25 cellular contexts compared by ENCODE assay signal in genomic region chr4:105837037-105837436, GRCh38. TPM values are rescaled to one million over a fixed set of nuclear protein-coding genes. Genes with fewer than 3 reads are reported as not detected.
DNase-seq lines count a peak whose midpoint lies in the region; ATAC-seq, FAIRE-seq and TF ChIP-seq lines count a peak whose summit lies in the region.
"Had no signal": no experiment of that assay in that cellular context is flagged by ENCODE, and none has a peak within 500 bp of the region (broad histone marks: within the 10 kb centered on the region; RNA-seq: fewer than 3 reads in every experiment).

No MANE protein-coding gene starts in this region.

- H3K4me1 Mint-ChIP-seq in activated T-helper 17 cell treated with anti-CD3 and anti-CD28 coated beads, Interleukin-2, amount 50 U/mL, for 72 hours, result no peaks in the 10 kb centered on the region
- H3K4me1 Mint-ChIP-seq in effector memory CD8-positive, alpha-beta T cell (ENCODE audit: low read depth in 2 of 2), result peaks cover 0 to 3% of the 10 kb centered on the region in 2 donors
- H3K4me1 Mint-ChIP-seq: CD4-positive, alpha-beta memory T cell had no signal

- in situ Hi-C loops in HepG2 (cut with HindIII; ENCODE audit: extremely low pct_ligation_motif_present, low pct_unique_long_range_greater_than_20kb), result no loop called here

- H3K27me3 ChIP-seq in HepG2 (ENCODE audit: control insufficient read depth in 1 of 2, insufficient read depth in 2 of 2, low read length in 2 of 2), result no peaks in the 10 kb centered on the region
- no peaks in the 10 kb centered on the region for H3K27me3 ChIP-seq in right lobe of liver
- H3K27me3 ChIP-seq in osteoblast (ENCODE audit: insufficient read depth, low read length), result no peaks in the 10 kb centered on the region
- no peaks in the 10 kb centered on the region for H3K27me3 ChIP-seq in small intestine (ENCODE audit: control insufficient read depth in 2 of 2, insufficient read depth in 2 of 2, low read length in 2 of 2)

- H3K79me2 ChIP-seq in HepG2 (ENCODE audit: insufficient read depth, low read length), result no peaks in the 10 kb centered on the region
- no peaks in the 10 kb centered on the region for H3K79me2 ChIP-seq in osteoblast (ENCODE audit: insufficient read depth, low read length)

- no peak for FAIRE-seq in HepG2 (lab: Jason Lieb, UNC)
- no peak for FAIRE-seq in small intestine (lab: Jason Lieb, UNC)
- FAIRE-seq: A549, GM12891, H1 had no signal

- no peak overlapping the region for H3K27ac Mint-ChIP-seq in activated T-helper 17 cell treated with anti-CD3 and anti-CD28 coated beads, Interleukin-2, amount 50 U/mL, for 72 hours
- no peak overlapping the region for H3K27ac Mint-ChIP-seq in effector memory CD8-positive, alpha-beta T cell
- H3K27ac Mint-ChIP-seq: CD4-positive, alpha-beta memory T cell had no signal

- no peak overlapping the region for H3K4me3 Mint-ChIP-seq in activated T-helper 17 cell treated with anti-CD3 and anti-CD28 coated beads, Interleukin-2, amount 50 U/mL, for 72 hours
- H3K4me3 Mint-ChIP-seq in effector memory CD8-positive, alpha-beta T cell, result no peak overlapping the region
- H3K4me3 Mint-ChIP-seq: CD4-positive, alpha-beta memory T cell had no signal

- ATAC-seq in HepG2, result no peak
- ATAC-seq in right lobe of liver, result no peak
- no peak for ATAC-seq in activated T-helper 17 cell treated with anti-CD3 and anti-CD28 coated beads, Interleukin-2, amount 50 U/mL, for 72 hours (replicated peaks)
- ATAC-seq in effector memory CD8-positive, alpha-beta T cell (replicated peaks), result no peak
- ATAC-seq: A549 had no signal

- no peak for TF ChIP-seq RAD21 in HepG2 (CRISPR knock-in tag; IDR thresholded peaks at IDR 0.05)

- CTCF ChIA-PET in HepG2 (lab: Yijun Ruan, JAX; ENCODE audit: low intra/inter-chr PET ratio, low total read pairs), result no interaction called here

- H3K4me3 ChIP-seq in HepG2 (replicated peaks in 1 of 3; ENCODE audit: insufficient read depth in 1 of 3, low read depth in 2 of 3, low read length in 3 of 3) (no peak overlapping the region), right lobe of liver (no peak overlapping the region), osteoblast (ENCODE audit: insufficient read depth, low read length) (no peak overlapping the region), small intestine (ENCODE audit: low read depth in 1 of 2, low read length in 2 of 2) (no peak overlapping the region)
- H3K4me3 ChIP-seq: A549, GM23248 had no signal

- no peaks in the 10 kb centered on the region for H3K9me3 Mint-ChIP-seq in activated T-helper 17 cell treated with anti-CD3 and anti-CD28 coated beads, Interleukin-2, amount 50 U/mL, for 72 hours
- no peaks in the 10 kb centered on the region for H3K9me3 Mint-ChIP-seq in effector memory CD8-positive, alpha-beta T cell

- H3K36me3 ChIP-seq in HepG2 (replicated peaks in 1 of 2; ENCODE audit: control insufficient read depth in 1 of 2, insufficient read depth in 2 of 2, low read length in 2 of 2) (no peaks in the 10 kb centered on the region), right lobe of liver (no peaks in the 10 kb centered on the region), osteoblast (ENCODE audit: insufficient read depth, low read length) (no peaks in the 10 kb centered on the region), small intestine (ENCODE audit: control insufficient read depth in 2 of 2, insufficient read depth in 2 of 2, low read length in 2 of 2) (peaks cover 0 to 2% of the 10 kb centered on the region in 2 donors)

- no peak overlapping the region for H3K9ac ChIP-seq in HepG2 (ENCODE audit: insufficient read depth, low read depth, low read length)
- H3K9ac ChIP-seq: GM23248 had no signal

- H3K27ac ChIP-seq in HepG2 (ENCODE audit: extremely low read length, insufficient read depth, low read length), result no peak overlapping the region
- H3K27ac ChIP-seq in right lobe of liver, result no peak overlapping the region
- no peak overlapping the region for H3K27ac ChIP-seq in osteoblast (ENCODE audit: low read depth, low read length)
- H3K27ac ChIP-seq in small intestine (ENCODE audit: low read depth in 1 of 2, low read length in 1 of 2), result no peak overlapping the region
- H3K27ac ChIP-seq: A549, GM23248 had no signal

- H3K4me1 ChIP-seq in HepG2 (ENCODE audit: insufficient read depth, low read length) (0 out of 2 replicates have a peak, but pooled peaks cover 6% of the 10 kb centered on the region), right lobe of liver (no peaks in the 10 kb centered on the region), osteoblast (ENCODE audit: insufficient read depth, low read length) (no peaks in the 10 kb centered on the region), small intestine (ENCODE audit: control insufficient read depth in 2 of 2, insufficient read depth in 1 of 2, low read depth in 1 of 2, low read length in 1 of 2) (no peaks in the 10 kb centered on the region)
- H3K4me1 ChIP-seq: A549 had no signal

- no TSS peak for BruUV-seq in HepG2 (replicated peaks; lab: Mats Ljungman, UMichigan)

- TF ChIP-seq EP300 in HepG2 (IDR thresholded peaks at IDR 0.05; ENCODE audit: low read depth in 2 of 2, low read length in 2 of 2) (no peak), HepG2 (CRISPR knock-in tag; IDR thresholded peaks at IDR 0.05; ENCODE audit: borderline replicate concordance) (no peak)

- H2AFZ ChIP-seq in HepG2 (ENCODE audit: low read length) (no peak overlapping the region), osteoblast (ENCODE audit: low read length) (no peak overlapping the region)
- H2AFZ ChIP-seq: GM23248 had no signal

- DNase-seq in HepG2 (ENCODE audit: low spot score) (no peak), right lobe of liver (no peak), NCI-H226 (peak; percentile 28), osteoblast (ENCODE audit: insufficient read length, low spot score, missing footprints) (peak; percentile 52), small intestine (peak; percentile 20), NCI-H446 treated with DMSO at 0.1 percent for 48 hours (lab: John Stamatoyannopoulos, UW) (no peak)
- no peak for DNase-seq in effector memory CD8-positive, alpha-beta T cell
- DNase-seq: 8988T; ACHN; C1 segment of cervical spinal cord; CD4-positive, alpha-beta memory T cell; COR-L47; DMS153; DMS79 treated with DMSO at 0.1 percent for 48 hours; GF-D8; GM23248; H7; HCEC 1CT had no signal

- intact Hi-C loops in HepG2 (cut with micrococcal nuclease; ENCODE audit: unreplicated experiment), result no loop called here
- intact Hi-C loops in right lobe of liver (cut with DNase I), result no loop called here

- TF ChIP-seq POLR2A in HepG2 (IDR thresholded peaks at IDR 0.05; ENCODE audit: insufficient read depth in 1 of 2, low read depth in 2 of 2, low read length in 2 of 2) (no peak), right lobe of liver (IDR thresholded peaks at IDR 0.05) (no peak)

- WGBS in HepG2 (ENCODE audit: low lambda C conversion rate), result 90% methylated on average over 2 of the region's 2 CpGs
- WGBS in right lobe of liver (ENCODE audit: insufficient coverage, low coverage, low lambda C conversion rate, missing lambda C conversion rate), result 79% methylated on average over 2 of the region's 2 CpGs
- WGBS in small intestine, 3 donors, result 52 to 84% (median 72%) methylated on average over 2 of the region's 2 CpGs

- H3K27me3 Mint-ChIP-seq in activated T-helper 17 cell treated with anti-CD3 and anti-CD28 coated beads, Interleukin-2, amount 50 U/mL, for 72 hours, result no peaks in the 10 kb centered on the region
- no peaks in the 10 kb centered on the region for H3K27me3 Mint-ChIP-seq in effector memory CD8-positive, alpha-beta T cell
- H3K27me3 Mint-ChIP-seq: CD4-positive, alpha-beta memory T cell had no signal

- POLR2A ChIA-PET in HepG2 (lab: Yijun Ruan, JAX), result no interaction called here

- H3K9me3 ChIP-seq in HepG2 (ENCODE audit: low read length) (no peaks in the 10 kb centered on the region), right lobe of liver (no peaks in the 10 kb centered on the region), osteoblast (ENCODE audit: low read depth, low read length) (no peaks in the 10 kb centered on the region), small intestine (ENCODE audit: control insufficient read depth, low read depth) (no peaks in the 10 kb centered on the region)
- H3K9me3 ChIP-seq: A549 had no signal

- no peaks in the 10 kb centered on the region for H3K36me3 Mint-ChIP-seq in activated T-helper 17 cell treated with anti-CD3 and anti-CD28 coated beads, Interleukin-2, amount 50 U/mL, for 72 hours (ENCODE audit: low read depth)
- H3K36me3 Mint-ChIP-seq in effector memory CD8-positive, alpha-beta T cell (ENCODE audit: insufficient read depth), result no peaks in the 10 kb centered on the region

- H4K20me1 ChIP-seq in HepG2 (ENCODE audit: insufficient read depth, low read length), result no peaks in the 10 kb centered on the region
- H4K20me1 ChIP-seq in osteoblast (ENCODE audit: insufficient read depth, low read length), result no peaks in the 10 kb centered on the region

- H3K4me2 ChIP-seq in HepG2 (ENCODE audit: low read depth, low read length) (no peak overlapping the region), osteoblast (ENCODE audit: insufficient read depth, low read length) (no peak overlapping the region)
- H3K4me2 ChIP-seq: A549 had no signal

- TF ChIP-seq CTCF in HepG2 (CRISPR knock-in tag; IDR thresholded peaks at IDR 0.05) (no peak), right lobe of liver (IDR thresholded peaks at IDR 0.05) (no peak), osteoblast (IDR thresholded peaks at IDR 0.05; ENCODE audit: extremely low read depth, low read depth, low read length) (no peak)

RNA-seq across cellular contexts. Expression of gene NPNT, which starts 58.2 kb away (rescaled TPM):
- total RNA-seq in HepG2 (2016; rRNA removed; fragmentation: Illumina TruSeq; extraction: Trizol), result 10.0 and 19.1 TPM in 2 replicates
- 3.6 and 3.7 TPM in 2 replicates for total RNA-seq in HepG2 (2016; cell fraction: cytosol; rRNA removed; fragmentation: Illumina TruSeq; extraction: Trizol; ENCODE audit: low read depth)
- 8.4 and 18.3 TPM in 2 replicates for total RNA-seq in HepG2 (2016; cell fraction: insoluble cytoplasmic fraction; rRNA removed; fragmentation: Illumina TruSeq; extraction: Trizol)
- 5.4 and 7.5 TPM in 2 replicates for total RNA-seq in HepG2 (2016; cell fraction: membrane; rRNA removed; fragmentation: Illumina TruSeq; extraction: Trizol)
- 19.8 and 26.9 TPM in 2 replicates for total RNA-seq in HepG2 (2016; cell fraction: nucleus; rRNA removed; fragmentation: Illumina TruSeq; extraction: Trizol)
- 0.64 and 1.1 TPM in 2 replicates for polyA plus RNA-seq in HepG2 (2011; rRNA removed)
- polyA plus RNA-seq in HepG2 (2011; cell fraction: cytosol; rRNA removed), result 0.42 and 1.1 TPM in 2 replicates
- polyA plus RNA-seq in HepG2 (2011; cell fraction: nucleus; rRNA removed), result 0.85 and 1.2 TPM in 2 replicates
- polyA plus RNA-seq in HepG2 (2012), result 3.9 and 4.1 TPM in 2 replicates
- polyA plus RNA-seq in HepG2 (2016; cell fraction: cytosol; fragmentation: Illumina TruSeq; extraction: Trizol; ENCODE audit: low read depth), result 1.1 and 1.8 TPM in 2 replicates
- polyA plus RNA-seq in HepG2 (2016; cell fraction: insoluble cytoplasmic fraction; fragmentation: Illumina TruSeq; extraction: Trizol; ENCODE audit: low read depth), result 8.9 and 9.3 TPM in 2 replicates
- 3.7 and 4.0 TPM in 2 replicates for polyA plus RNA-seq in HepG2 (2016; cell fraction: membrane; fragmentation: Illumina TruSeq; extraction: Trizol; ENCODE audit: low read depth)
- polyA plus RNA-seq in HepG2 (2016; cell fraction: nucleus; fragmentation: Illumina TruSeq; extraction: Trizol; ENCODE audit: insufficient read depth, low read depth), result 37.4 and 38.0 TPM in 2 replicates
- polyA minus RNA-seq in HepG2 (2011; rRNA and poly(A)+ RNA removed; ENCODE audit: low replicate concordance), result 0.76 TPM in 1 of 2 replicates, not detected in the other
- polyA minus RNA-seq in HepG2 (2011; cell fraction: cytosol; rRNA and poly(A)+ RNA removed), result 0.59 and 0.70 TPM in 2 replicates
- 1.5 and 4.0 TPM in 2 replicates for polyA minus RNA-seq in HepG2 (2011; cell fraction: nucleus; rRNA and poly(A)+ RNA removed)
- total RNA-seq in right lobe of liver, result 1 to 10 TPM in 4 of 6 experiments, under 1 TPM in 2; 0.71 to 1.7 (median 1.1) TPM
- 0.36 and 0.59 TPM in 2 replicates for total RNA-seq in osteoblast
- 100 to 1,000 TPM in 1 of 3 donors, 10 to 100 TPM in 2; 28.9 to 206 (median 83.8) TPM for polyA plus RNA-seq in small intestine
- not detected for total RNA-seq in activated T-helper 17 cell treated with anti-CD3 and anti-CD28 coated beads, Interleukin-2, amount 50 U/mL, for 72 hours
- total RNA-seq: CD4-positive, alpha-beta memory T cell; Daoy; G401; GM23248 had no signal
- polyA plus RNA-seq: BJ; CD4-positive, alpha-beta memory T cell; GM23248 had no signal

Comparison
In these comparisons a context has a peak if more than half of its experiments do, and no peak if none do; other contexts are left out.
1. DNase-seq: peak in NCI-H226 (single experiment), osteoblast (single experiment) and small intestine (single experiment); none in HepG2 (single experiment), right lobe of liver (0 of 3), effector memory CD8-positive, alpha-beta T cell (0 of 3) and NCI-H446 treated with DMSO at 0.1 percent for 48 hours (single experiment).